In the genomic region with DNA sequence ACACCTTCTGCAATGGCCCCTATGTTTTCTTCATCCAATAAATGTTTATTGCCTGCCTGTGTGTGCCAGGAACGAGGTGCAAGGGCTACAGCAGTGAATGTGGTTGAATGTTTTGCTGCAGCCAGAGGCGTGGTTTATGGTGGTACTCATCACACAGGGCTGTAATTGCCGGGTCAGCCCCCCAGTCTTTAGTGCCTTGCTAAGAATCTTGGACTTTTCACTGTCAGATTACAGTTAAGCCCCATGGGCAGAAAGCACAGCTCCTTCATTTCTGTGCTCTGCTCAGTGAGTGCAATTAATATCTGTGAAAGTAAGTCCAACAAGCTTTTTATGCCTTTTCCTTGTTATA, we compare ENCODE assay signal across 10 cellular contexts.
"Had no signal": no experiment of that assay in that cellular context is flagged by ENCODE, and none has a peak within 500 bp of the region (broad histone marks: within the 10 kb centered on the region; RNA-seq: fewer than 3 reads in every experiment).

No MANE protein-coding gene starts in this region.

- ATAC-seq: activated naive CD4-positive, alpha-beta T cell treated with anti-CD3 and anti-CD28 coated beads, Interleukin-2, amount 50 U/mL, for 72 hours; natural killer cell treated with Interleukin-12 subunit alpha and Interleukin-12 subunit beta and Interleukin-15 and Interleukin-18, amount 100 ng/mL, for 72 hours had no signal

- H3K9me3 ChIP-seq: breast epithelium, esophagus muscularis mucosa, ovary, thyroid gland, vagina had no signal

- H3K4me3 ChIP-seq: breast epithelium, esophagus muscularis mucosa, ovary, thyroid gland, vagina had no signal

- DNase-seq: activated CD4-positive, alpha-beta T cell treated with anti-CD3 and anti-CD28 coated beads, Interleukin-2, amount 50 U/mL, for 1 hour; activated T-cell treated with anti-CD3 and anti-CD28 coated beads, Interleukin-2, amount 50 U/mL, for 1 hour; amygdala; ovary; thyroid gland had no signal

- H3K27ac ChIP-seq: breast epithelium, esophagus muscularis mucosa, ovary, thyroid gland, vagina had no signal

- H3K4me1 ChIP-seq: breast epithelium, thyroid gland, vagina had no signal

- H3K36me3 ChIP-seq: breast epithelium, ovary had no signal

- H3K27me3 ChIP-seq: breast epithelium, esophagus muscularis mucosa, ovary, thyroid gland, vagina had no signal
